ENCODE assay signal across 11 cellular contexts in the genomic region with DNA sequence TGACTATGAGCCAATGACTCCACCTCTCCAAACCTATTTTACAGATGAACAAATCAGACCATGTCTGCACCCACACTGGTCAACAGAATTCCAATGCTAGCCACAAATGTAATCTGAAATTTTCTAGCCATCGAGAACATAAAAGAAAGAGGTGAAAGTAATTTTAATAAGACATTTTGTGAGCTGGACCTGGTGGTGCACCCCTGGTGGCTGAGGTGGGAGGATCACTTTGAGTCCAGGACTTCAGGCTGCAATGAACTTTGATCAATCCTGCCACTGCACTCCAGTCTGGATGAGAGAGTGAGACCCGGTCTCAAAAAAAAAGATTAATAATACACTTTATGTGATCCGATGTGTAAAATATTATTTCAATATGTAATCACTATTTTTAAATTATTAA. TPM values are rescaled to one million over a fixed set of nuclear protein-coding genes. Genes with fewer than 3 reads are reported as not detected.
DNase-seq lines count a peak whose midpoint lies in the region; ATAC-seq, FAIRE-seq and TF ChIP-seq lines count a peak whose summit lies in the region.
"Had no signal": no experiment of that assay in that cellular context is flagged by ENCODE, and none has a peak within 500 bp of the region (broad histone marks: within the 10 kb centered on the region; RNA-seq: fewer than 3 reads in every experiment).

No MANE protein-coding gene starts in this region.

- ATAC-seq in PC-3, result peak; percentile 53
- ATAC-seq: activated CD8-positive, alpha-beta memory T cell treated with anti-CD3 and anti-CD28 coated beads, Interleukin-2, amount 10 ng/mL, durations not matched to agents 7 days and 5 days; Right ventricle myocardium inferior had no signal

- H2AFZ ChIP-seq in PC-3 (ENCODE audit: low read length), result no peak overlapping the region
- H2AFZ ChIP-seq in keratinocyte (ENCODE audit: control insufficient read depth, low read length), result no peak overlapping the region

- intact Hi-C loops in Caco-2 (cut with micrococcal nuclease; ENCODE audit: unreplicated experiment) (no loop called here), PC-3 (cut with micrococcal nuclease) (no loop called here)

- H4K20me1 ChIP-seq in PC-3 (ENCODE audit: low read length) (no peaks in the 10 kb centered on the region), keratinocyte (ENCODE audit: control insufficient read depth, extremely low read depth, insufficient read depth, low read length) (no peaks in the 10 kb centered on the region)

- peak; percentile 38 to 57 for TF ChIP-seq CTCF in Caco-2 (IDR thresholded peaks at IDR 0.05; ENCODE audit: insufficient read depth in 1 of 2, low read depth in 1 of 2, low read length in 1 of 2, severe bottlenecking in 1 of 2, unreplicated experiment in 1 of 2)
- peak; percentile 53 for TF ChIP-seq CTCF in PC-3 (conservative IDR thresholded peaks at IDR 0.05; ENCODE audit: low read depth, low read length)
- TF ChIP-seq CTCF in keratinocyte (optimal IDR thresholded peaks at IDR 0.05 in 1 of 3, IDR thresholded peaks at IDR 0.05 in 1 of 3, conservative IDR thresholded peaks at IDR 0.05 in 1 of 3; ENCODE audit: extremely low read depth in 1 of 3, insufficient read depth in 2 of 3, low read length in 3 of 3), result peak; percentile 12 to 44 (median 13)

- no peaks in the 10 kb centered on the region for H3K4me1 Mint-ChIP-seq in Caco-2 (ENCODE audit: low read depth, unreplicated experiment)
- H3K4me1 Mint-ChIP-seq: activated CD8-positive, alpha-beta memory T cell treated with anti-CD3 and anti-CD28 coated beads, Interleukin-2, amount 10 ng/mL, durations not matched to agents 7 days and 5 days had no signal

- CTCF ChIA-PET in Caco-2 (lab: Charles Lee) (interaction anchor here (0.6 to 1.0 kb wide), 4 partner anchors 11 to 204 kb away, joined by 3 read pairs; a partner anchor contains a TSS), PC-3 (lab: Charles Lee) (interaction anchor here (1.0 kb wide), 1 partner anchor 43 kb away, joined by 13 read pairs; a partner anchor contains a TSS)

- H3K9me3 Mint-ChIP-seq in Caco-2 (ENCODE audit: unreplicated experiment), result no peaks in the 10 kb centered on the region

- H3K4me3 ChIP-seq in Caco-2 (ENCODE audit: low read depth, low read length) (no peak overlapping the region), PC-3 (ENCODE audit: low read length) (no peak overlapping the region), keratinocyte (ENCODE audit: control insufficient read depth in 2 of 3, extremely low read depth in 1 of 3, insufficient read depth in 2 of 3, low read depth in 1 of 3, low read length in 3 of 3) (no peak overlapping the region)

- dilution Hi-C loops in keratinocyte (cut with MboI; ENCODE audit: extremely low pct_ligation_motif_present, low sequenced_read_pairs), result no loop called here

- H3K9me1 ChIP-seq in keratinocyte (ENCODE audit: control insufficient read depth, extremely low read depth, insufficient read depth, low read length), result no peaks in the 10 kb centered on the region

- peak in 1 of 2 experiments; percentile 40 for DNase-seq in Caco-2
- DNase-seq in PC-3, result peak; percentile 18
- DNase-seq in keratinocyte (ENCODE audit: low read depth, low spot score), result no peak
- no peak for DNase-seq in hypothalamus (lab: John Stamatoyannopoulos, UW)
- DNase-seq in activated CD4-positive, alpha-beta T cell treated with anti-CD3 and anti-CD28 coated beads, Interleukin-2, amount 50 U/mL, for 48 hours, result no peak
- DNase-seq in stimulated activated CD8-positive, alpha-beta memory T cell treated with anti-CD3 and anti-CD28 coated beads, Interleukin-4, amount 100 ng/mL, for 48 hours, result no peak
- DNase-seq: activated CD8-positive, alpha-beta memory T cell treated with anti-CD3 and anti-CD28 coated beads, Interleukin-2, amount 10 ng/mL, durations not matched to agents 7 days and 5 days; hippocampal formation; posterior cingulate gyrus had no signal

- no peak overlapping the region for H3K4me3 Mint-ChIP-seq in Caco-2 (ENCODE audit: unreplicated experiment)
- H3K4me3 Mint-ChIP-seq: activated CD8-positive, alpha-beta memory T cell treated with anti-CD3 and anti-CD28 coated beads, Interleukin-2, amount 10 ng/mL, durations not matched to agents 7 days and 5 days had no signal

- H3K79me2 ChIP-seq in PC-3 (ENCODE audit: low read length) (no peaks in the 10 kb centered on the region), keratinocyte (ENCODE audit: control insufficient read depth, insufficient read depth, low read length) (no peaks in the 10 kb centered on the region)

- POLR2A ChIA-PET in Caco-2 (lab: Charles Lee) (no interaction called here), PC-3 (lab: Charles Lee; ENCODE audit: unreplicated experiment) (no interaction called here)

- H3K27ac Mint-ChIP-seq in Caco-2 (ENCODE audit: unreplicated experiment), result no peak overlapping the region
- H3K27ac Mint-ChIP-seq: activated CD8-positive, alpha-beta memory T cell treated with anti-CD3 and anti-CD28 coated beads, Interleukin-2, amount 10 ng/mL, durations not matched to agents 7 days and 5 days had no signal

- H3F3A ChIP-seq in PC-3 (ENCODE audit: low read length, unreplicated experiment), result no peaks in the 10 kb centered on the region

- no peaks in the 10 kb centered on the region for H3K9me3 ChIP-seq in Caco-2
- no peaks in the 10 kb centered on the region for H3K9me3 ChIP-seq in PC-3 (ENCODE audit: low read length)
- H3K9me3 ChIP-seq in keratinocyte (ENCODE audit: control insufficient read depth, low read depth, low read length), result no peaks in the 10 kb centered on the region

- H3K27me3 ChIP-seq in Caco-2 (replicated peaks; ENCODE audit: control insufficient read depth, insufficient read depth, low read length), result no peaks in the 10 kb centered on the region
- no peaks in the 10 kb centered on the region for H3K27me3 ChIP-seq in PC-3 (ENCODE audit: low read length)
- no peaks in the 10 kb centered on the region for H3K27me3 ChIP-seq in keratinocyte (ENCODE audit: control insufficient read depth, extremely low read depth, insufficient read depth, low read length)

- FAIRE-seq in keratinocyte (lab: Jason Lieb, UNC), result no peak

- H3K9me2 ChIP-seq in PC-3 (replicated peaks; ENCODE audit: low read length), result no peaks in the 10 kb centered on the region

- H3K9ac ChIP-seq in PC-3 (ENCODE audit: low read length), result no peak overlapping the region
- H3K9ac ChIP-seq in keratinocyte (ENCODE audit: control insufficient read depth, extremely low read depth, insufficient read depth, low read length), result no peak overlapping the region

- BruUV-seq in Caco-2 (replicated peaks; lab: Mats Ljungman, UMichigan) (no TSS peak), PC-3 (replicated peaks; lab: Mats Ljungman, UMichigan) (no TSS peak)

- no peaks in the 10 kb centered on the region for H3K4me1 ChIP-seq in Caco-2
- H3K4me1 ChIP-seq in PC-3 (ENCODE audit: insufficient read depth, low read length), result peaks cover 4% of the 10 kb centered on the region; the same call in 1 of the 2 replicates
- H3K4me1 ChIP-seq in keratinocyte (ENCODE audit: control insufficient read depth, extremely low read depth, insufficient read depth, low read length), result peaks cover 7% of the 10 kb centered on the region

- H3K36me3 ChIP-seq in Caco-2 (ENCODE audit: control insufficient read depth, insufficient read depth, low read length), result no peaks in the 10 kb centered on the region
- no peaks in the 10 kb centered on the region for H3K36me3 ChIP-seq in PC-3 (ENCODE audit: low read depth, low read length)
- no peaks in the 10 kb centered on the region for H3K36me3 ChIP-seq in keratinocyte (ENCODE audit: control insufficient read depth in 2 of 2, extremely low read depth in 1 of 2, insufficient read depth in 2 of 2, low read length in 2 of 2)

- no peak overlapping the region for H3K27ac ChIP-seq in PC-3 (ENCODE audit: low read length)
- H3K27ac ChIP-seq in keratinocyte (ENCODE audit: control insufficient read depth, insufficient read depth, low read length), result no peak overlapping the region

- H3K27me3 Mint-ChIP-seq in Caco-2 (ENCODE audit: insufficient read depth, unreplicated experiment), result no peaks in the 10 kb centered on the region

- H3K4me2 ChIP-seq in PC-3 (ENCODE audit: low read length) (no peak overlapping the region), keratinocyte (ENCODE audit: control insufficient read depth, extremely low read depth, insufficient read depth, low read depth, low read length) (no peak overlapping the region)

- no peaks in the 10 kb centered on the region for H3K36me3 Mint-ChIP-seq in Caco-2 (ENCODE audit: insufficient read depth, unreplicated experiment)
- H3K36me3 Mint-ChIP-seq: activated CD8-positive, alpha-beta memory T cell treated with anti-CD3 and anti-CD28 coated beads, Interleukin-2, amount 10 ng/mL, durations not matched to agents 7 days and 5 days had no signal

RNA-seq across cellular contexts. Expression of a gene that starts 9.4 kb away (rescaled TPM):
- total RNA-seq in Caco-2 (2022) (27.8 and 30.3 TPM in 2 replicates), PC-3 (2014; rRNA removed) (15.3 and 15.8 TPM in 2 replicates)
- 35.1 to 44.3 TPM (median 35.4 TPM) in 3 replicates for polyA plus RNA-seq in keratinocyte
- 14.5 TPM for polyA plus RNA-seq in keratinocyte (2011; ENCODE audit: low read depth)
- 28.0 and 37.6 TPM in 2 replicates for polyA plus RNA-seq in keratinocyte (2011; cell fraction: cytosol; rRNA removed)
- 40.4 and 40.6 TPM in 2 replicates for polyA plus RNA-seq in keratinocyte (2011; cell fraction: nucleus; rRNA removed)
- polyA plus RNA-seq in keratinocyte (2012; ENCODE audit: low replicate concordance), result 21.1 and 36.6 TPM in 2 replicates
- 19.9 to 33.9 TPM (median 27.0 TPM) in 3 replicates for polyA minus RNA-seq in keratinocyte
- polyA minus RNA-seq in keratinocyte (2011; cell fraction: cytosol; rRNA and poly(A)+ RNA removed), result 20.1 TPM
- 17.8 and 25.9 TPM in 2 replicates for polyA minus RNA-seq in keratinocyte (2011; cell fraction: nucleus; rRNA and poly(A)+ RNA removed)

RNA-seq across cellular contexts. Expression of a gene that starts 10.3 kb away (rescaled TPM):
- total RNA-seq in Caco-2 (2022) (not detected in 2 replicates), PC-3 (2014; rRNA removed) (not detected in 2 replicates)
- polyA plus RNA-seq in keratinocyte, result 0.37 to 0.39 TPM (median 0.38 TPM) in 3 replicates
- 0.70 TPM for polyA plus RNA-seq in keratinocyte (2011; ENCODE audit: low read depth)
- 0.11 and 0.12 TPM in 2 replicates for polyA plus RNA-seq in keratinocyte (2011; cell fraction: cytosol; rRNA removed)
- polyA plus RNA-seq in keratinocyte (2011; cell fraction: nucleus; rRNA removed), result 0.34 and 0.53 TPM in 2 replicates
- 0.44 and 2.1 TPM in 2 replicates for polyA plus RNA-seq in keratinocyte (2012; ENCODE audit: low replicate concordance)
- 0.46 to 0.59 TPM in 2 of 3 replicates, not detected in the other for polyA minus RNA-seq in keratinocyte
- not detected for polyA minus RNA-seq in keratinocyte (2011; cell fraction: cytosol; rRNA and poly(A)+ RNA removed)
- polyA minus RNA-seq in keratinocyte (2011; cell fraction: nucleus; rRNA and poly(A)+ RNA removed), result 0.21 TPM in 1 of 2 replicates, not detected in the other
- total RNA-seq: activated CD8-positive, alpha-beta memory T cell treated with anti-CD3 and anti-CD28 coated beads, Interleukin-2, amount 10 ng/mL, durations not matched to agents 7 days and 5 days; cardiac septum; Right ventricle myocardium inferior had no signal

RNA-seq across cellular contexts. Expression of a gene that starts 27.8 kb away (rescaled TPM):
- total RNA-seq in Caco-2 (2022), result 6.8 and 7.8 TPM in 2 replicates
- total RNA-seq in PC-3 (2014; rRNA removed), result 2.1 and 3.1 TPM in 2 replicates
- polyA plus RNA-seq in keratinocyte, result 0.14 to 0.26 TPM (median 0.22 TPM) in 3 replicates
- polyA plus RNA-seq in keratinocyte (2011; ENCODE audit: low read depth), result 0.56 TPM
- polyA plus RNA-seq in keratinocyte (2011; cell fraction: cytosol; rRNA removed), result 0.09 and 0.27 TPM in 2 replicates
- polyA plus RNA-seq in keratinocyte (2011; cell fraction: nucleus; rRNA removed), result 0.69 and 0.95 TPM in 2 replicates
- polyA plus RNA-seq in keratinocyte (2012; ENCODE audit: low replicate concordance), result 0.46 and 0.72 TPM in 2 replicates
- polyA minus RNA-seq in keratinocyte, result 0.33 to 1.8 TPM in 2 of 3 replicates, not detected in the other
- not detected for polyA minus RNA-seq in keratinocyte (2011; cell fraction: cytosol; rRNA and poly(A)+ RNA removed)
- 0.32 TPM in 1 of 2 replicates, not detected in the other for polyA minus RNA-seq in keratinocyte (2011; cell fraction: nucleus; rRNA and poly(A)+ RNA removed)

RNA-seq across cellular contexts. Expression of a gene that starts 43.2 kb away (rescaled TPM):
- 1.3 and 2.0 TPM in 2 replicates for total RNA-seq in Caco-2 (2022)
- 36.8 and 56.7 TPM in 2 replicates for total RNA-seq in PC-3 (2014; rRNA removed)
- polyA plus RNA-seq in keratinocyte, result 9.1 to 27.7 TPM (median 16.3 TPM) in 3 replicates
- 2.0 TPM for polyA plus RNA-seq in keratinocyte (2011; ENCODE audit: low read depth)
- polyA plus RNA-seq in keratinocyte (2011; cell fraction: cytosol; rRNA removed), result 15.6 and 62.0 TPM in 2 replicates
- polyA plus RNA-seq in keratinocyte (2011; cell fraction: nucleus; rRNA removed), result 21.0 and 31.3 TPM in 2 replicates
- 20.2 and 23.6 TPM in 2 replicates for polyA plus RNA-seq in keratinocyte (2012; ENCODE audit: low replicate concordance)
- polyA minus RNA-seq in keratinocyte, result 2.7 to 13.0 TPM (median 4.8 TPM) in 3 replicates
- 29.4 TPM for polyA minus RNA-seq in keratinocyte (2011; cell fraction: cytosol; rRNA and poly(A)+ RNA removed)
- polyA minus RNA-seq in keratinocyte (2011; cell fraction: nucleus; rRNA and poly(A)+ RNA removed), result 9.5 and 10.3 TPM in 2 replicates
